In the genomic region with DNA sequence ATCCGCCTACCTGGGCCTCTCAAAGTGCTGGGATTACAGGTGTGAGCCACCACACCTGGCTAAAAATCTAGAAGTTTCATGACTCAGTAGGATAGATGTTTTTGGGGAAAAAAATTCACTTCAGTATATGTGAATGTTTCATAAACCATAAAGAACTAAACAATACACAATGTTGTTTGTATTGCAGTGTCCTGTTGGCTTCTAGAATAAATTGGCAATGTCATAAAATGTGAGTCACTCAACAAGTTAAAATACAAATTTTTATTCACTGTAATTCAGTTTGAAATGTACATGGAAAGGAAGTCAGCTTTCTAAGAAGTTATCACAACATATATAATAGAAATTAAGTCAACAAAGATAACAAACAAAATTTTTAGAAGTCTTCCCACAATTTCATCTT, we compare ENCODE assay signal across 25 cellular contexts. TPM values are rescaled to one million over a fixed set of nuclear protein-coding genes. Genes with fewer than 3 reads are reported as not detected.
DNase-seq lines count a peak whose midpoint lies in the region; ATAC-seq and TF ChIP-seq lines count a peak whose summit lies in the region.
"Had no signal": no experiment of that assay in that cellular context is flagged by ENCODE, and none has a peak within 500 bp of the region (broad histone marks: within the 10 kb centered on the region; RNA-seq: fewer than 3 reads in every experiment).

No MANE protein-coding gene starts in this region.

- H3K4me3 Mint-ChIP-seq in natural killer cell, result no peak overlapping the region
- H3K4me3 Mint-ChIP-seq: CD14-positive monocyte; CD4-positive, alpha-beta memory T cell; CD4-positive, CD25-positive, alpha-beta regulatory T cell; CD8-positive, alpha-beta memory T cell had no signal

- POLR2A ChIA-PET in PC-3 (lab: Charles Lee; ENCODE audit: unreplicated experiment), result interaction anchor here (0.6 kb wide), 1 partner anchor 23 kb away, joined by 3 read pairs; no protein-coding TSS in a partner anchor

- no peaks in the 10 kb centered on the region for H3F3A ChIP-seq in PC-3 (ENCODE audit: low read length, unreplicated experiment)

- ATAC-seq in PC-3 (peak; percentile 69), mucosa of descending colon (peak; percentile 28), natural killer cell (no peak), gastroesophageal sphincter (no peak)
- ATAC-seq: GM12878 had no signal

- H3K4me2 ChIP-seq in PC-3 (ENCODE audit: low read length), result peak overlapping the region; percentile 28
- H3K4me2 ChIP-seq: BLaER1 had no signal

- no peak overlapping the region for H3K27ac Mint-ChIP-seq in natural killer cell
- H3K27ac Mint-ChIP-seq: CD4-positive, alpha-beta memory T cell; CD4-positive, CD25-positive, alpha-beta regulatory T cell; CD8-positive, alpha-beta memory T cell had no signal

- H3K9me3 ChIP-seq in PC-3 (ENCODE audit: low read length) (no peaks in the 10 kb centered on the region), mucosa of descending colon (no peaks in the 10 kb centered on the region), gastroesophageal sphincter (no peaks in the 10 kb centered on the region)
- H3K9me3 ChIP-seq: BE2C, BLaER1 had no signal

- no peaks in the 10 kb centered on the region for H3K79me2 ChIP-seq in PC-3 (ENCODE audit: low read length)

- H2AFZ ChIP-seq in PC-3 (ENCODE audit: low read length), result no peak overlapping the region

- intact Hi-C loops in PC-3 (cut with micrococcal nuclease) (loop anchor here (2.0 kb wide), 1 partner anchor 28 kb away; a partner anchor contains a TSS), mucosa of descending colon (cut with DNase I, micrococcal nuclease) (no loop called here), natural killer cell (cut with micrococcal nuclease) (no loop called here)

- H3K4me1 Mint-ChIP-seq in natural killer cell, result no peaks in the 10 kb centered on the region
- H3K4me1 Mint-ChIP-seq: CD4-positive, alpha-beta memory T cell had no signal

- H3K27ac ChIP-seq in PC-3 (ENCODE audit: low read length) (peak overlapping the region; percentile 24), gastroesophageal sphincter (no peak overlapping the region)
- H3K27ac ChIP-seq: BLaER1 had no signal

- no peaks in the 10 kb centered on the region for H3K36me3 Mint-ChIP-seq in natural killer cell
- H3K36me3 Mint-ChIP-seq: CD14-positive monocyte; CD4-positive, alpha-beta memory T cell; CD4-positive, CD25-positive, alpha-beta regulatory T cell; CD8-positive, alpha-beta memory T cell had no signal

- no peaks in the 10 kb centered on the region for H4K20me1 ChIP-seq in PC-3 (ENCODE audit: low read length)
- H4K20me1 ChIP-seq: BLaER1 had no signal

- peaks cover 3 to 15% of the 10 kb centered on the region in 2 donors for H3K27me3 Mint-ChIP-seq in natural killer cell (ENCODE audit: low read depth in 2 of 2)

- no peaks in the 10 kb centered on the region for H3K9me2 ChIP-seq in PC-3 (replicated peaks; ENCODE audit: low read length)

- TF ChIP-seq EP300 in gastroesophageal sphincter (IDR thresholded peaks at IDR 0.05), result no peak

- no peak overlapping the region for H3K9ac ChIP-seq in PC-3 (ENCODE audit: low read length)
- H3K9ac ChIP-seq: BLaER1 had no signal

- no peaks in the 10 kb centered on the region for H3K9me3 Mint-ChIP-seq in natural killer cell

- 100% methylated on average over 1 of the region's 1 CpG; no CpG with 5 or more reads in 1 of the 2 donors for WGBS in gastroesophageal sphincter (ENCODE audit: low coverage in 1 of 2), 2 donors

- CTCF ChIA-PET in PC-3 (lab: Charles Lee), result no interaction called here

- no TSS peak for BruUV-seq in PC-3 (replicated peaks; lab: Mats Ljungman, UMichigan)

- H3K27me3 ChIP-seq in PC-3 (ENCODE audit: low read length) (no peaks in the 10 kb centered on the region), gastroesophageal sphincter (no peaks in the 10 kb centered on the region)
- H3K27me3 ChIP-seq: BE2C, BLaER1 had no signal

- no peak for TF ChIP-seq CTCF in PC-3 (conservative IDR thresholded peaks at IDR 0.05; ENCODE audit: low read depth, low read length)
- TF ChIP-seq CTCF in mucosa of descending colon (IDR thresholded peaks at IDR 0.05), result no peak
- TF ChIP-seq CTCF in natural killer cell (IDR thresholded peaks at IDR 0.05), result no peak
- no peak for TF ChIP-seq CTCF in gastroesophageal sphincter (IDR thresholded peaks at IDR 0.05)

- TF ChIP-seq POLR2A in gastroesophageal sphincter (IDR thresholded peaks at IDR 0.05), result no peak

- no peaks in the 10 kb centered on the region for H3K36me3 ChIP-seq in PC-3 (ENCODE audit: low read depth, low read length)
- no peaks in the 10 kb centered on the region for H3K36me3 ChIP-seq in mucosa of descending colon (ENCODE audit: low read depth)
- no peaks in the 10 kb centered on the region for H3K36me3 ChIP-seq in gastroesophageal sphincter
- H3K36me3 ChIP-seq: BE2C, BLaER1 had no signal

- H3K4me3 ChIP-seq in PC-3 (ENCODE audit: low read length) (no peak overlapping the region), mucosa of descending colon (no peak overlapping the region), gastroesophageal sphincter (no peak overlapping the region)
- H3K4me3 ChIP-seq: BLaER1, GM12878 had no signal

- H3K4me1 ChIP-seq in PC-3 (ENCODE audit: insufficient read depth, low read length), result peaks cover 33% of the 10 kb centered on the region
- H3K4me1 ChIP-seq in mucosa of descending colon (ENCODE audit: low read depth), result no peaks in the 10 kb centered on the region
- H3K4me1 ChIP-seq in gastroesophageal sphincter, result no peaks in the 10 kb centered on the region
- H3K4me1 ChIP-seq: BE2C, BLaER1 had no signal

- DNase-seq in PC-3, result peak; percentile 61
- no peak for DNase-seq in mucosa of descending colon
- no peak for DNase-seq in NCI-H2029 (lab: John Stamatoyannopoulos, UW)
- DNase-seq in natural killer cell, result no peak
- DNase-seq: 8988T; ACHN; BE2C; C1 segment of cervical spinal cord; CD4-positive, alpha-beta memory T cell; CD4-positive, CD25-positive, alpha-beta regulatory T cell; CD8-positive, alpha-beta memory T cell; COR-L47; DMS 273 treated with DMSO at 0.1 percent for 48 hours; DMS153; DMS53; DMS79; DND-41; EL; GDM1 had no signal

RNA-seq across cellular contexts. Expression of a gene that starts 16.5 kb away (rescaled TPM):
- not detected in 2 replicates for total RNA-seq in PC-3 (2014; rRNA removed)
- not detected for total RNA-seq in mucosa of descending colon
- total RNA-seq in natural killer cell, result not detected
- not detected for total RNA-seq in gastroesophageal sphincter
- total RNA-seq: A673; CD4-positive, alpha-beta memory T cell; CD4-positive, CD25-positive, alpha-beta regulatory T cell; CD8-positive, alpha-beta memory T cell; G401; GM12878 had no signal

RNA-seq across cellular contexts. Expression of a gene that starts 27.1 kb away (rescaled TPM):
- total RNA-seq in PC-3 (2014; rRNA removed) (12.8 and 17.4 TPM in 2 replicates), mucosa of descending colon (10 to 100 TPM in 2 of 3 donors, 1 to 10 TPM in 1; 7.2 to 34.9 (median 28.8) TPM), natural killer cell (not detected), gastroesophageal sphincter (1 to 10 TPM in 2 of 4 donors, under 1 TPM in 2; 0.54 to 2.2 (median 1.2) TPM)
- total RNA-seq: CD4-positive, alpha-beta memory T cell had no signal

Comparison
In these comparisons a context has a peak if more than half of its experiments do, and no peak if none do; other contexts are left out.
1. ATAC-seq: peak in PC-3 (single experiment) and mucosa of descending colon (single experiment); none in natural killer cell (0 of 3) and gastroesophageal sphincter (single experiment).